In the genomic region with DNA sequence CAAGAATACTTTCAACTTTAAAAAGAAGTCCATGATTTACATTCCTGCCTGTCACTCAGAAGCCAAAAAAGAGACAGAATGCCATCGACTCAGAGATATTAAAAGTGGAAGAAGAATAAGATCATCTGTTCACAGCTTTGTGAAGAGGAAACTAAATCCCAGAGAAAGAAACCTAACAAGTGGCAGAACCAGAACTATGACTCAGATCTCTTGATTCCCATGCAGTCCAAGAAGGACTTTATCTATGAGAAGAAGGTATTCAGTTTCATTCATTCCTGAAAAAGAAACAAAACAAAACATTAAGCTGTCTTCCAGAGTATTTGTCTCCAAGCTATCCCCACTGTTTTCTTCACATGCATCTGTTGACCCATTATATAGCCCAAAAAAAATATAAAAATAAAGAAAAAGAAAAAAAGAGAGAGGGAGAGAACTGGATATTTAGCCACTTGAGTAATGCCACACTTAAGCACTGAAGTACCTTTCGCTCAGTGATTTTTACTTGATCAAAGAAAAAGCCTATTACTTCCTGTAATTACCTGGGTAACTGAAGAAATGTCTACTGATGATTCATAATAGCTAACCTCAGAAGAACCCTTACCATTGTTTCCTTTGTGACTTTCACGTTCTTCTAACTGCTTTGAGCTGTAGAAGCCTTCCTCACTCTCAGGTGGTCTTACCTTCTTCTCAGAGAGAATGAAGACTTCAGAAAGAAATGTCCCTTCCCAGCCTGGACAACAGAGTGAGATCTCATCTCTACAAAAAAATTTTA, we compare ENCODE assay signal across 18 cellular contexts. TPM values are rescaled to one million over a fixed set of nuclear protein-coding genes. Genes with fewer than 3 reads are reported as not detected.
A peak's percentile ranks its signal among the peaks of the same experiment; 100 is the strongest.
DNase-seq lines count a peak whose midpoint lies in the region; ATAC-seq, FAIRE-seq and TF ChIP-seq lines count a peak whose summit lies in the region.
"Had no signal": no experiment of that assay in that cellular context is flagged by ENCODE, and none has a peak within 500 bp of the region (broad histone marks: within the 10 kb centered on the region; RNA-seq: fewer than 3 reads in every experiment).

No MANE protein-coding gene starts in this region.

- H3K9me3 Mint-ChIP-seq in activated T-cell treated with anti-CD3 and anti-CD28 coated beads, Interleukin-2, amount 50 U/mL, for 24 hours: no peaks in the 10 kb centered on the region
- H3K9me3 Mint-ChIP-seq in activated T-helper 17 cell treated with anti-CD3 and anti-CD28 coated beads, Interleukin-2, amount 50 U/mL, for 72 hours: no peaks in the 10 kb centered on the region
- H3K9me3 Mint-ChIP-seq in naive thymus-derived CD8-positive, alpha-beta T cell: peaks cover 0 to 3% (median 0%) of the 10 kb centered on the region in 9 donors

- POLR2A ChIA-PET in naive thymus-derived CD8-positive, alpha-beta T cell (lab: Charles Lee): interaction anchor here (0.7 to 1.0 kb wide), 3 partner anchors 23 to 81 kb away, joined by 3 to 6 read pairs (median 3); a partner anchor contains a TSS

- no peaks in the 10 kb centered on the region for H3K36me3 Mint-ChIP-seq in activated T-cell treated with anti-CD3 and anti-CD28 coated beads, Interleukin-2, amount 50 U/mL, for 24 hours (ENCODE audit: low read depth)
- no peaks in the 10 kb centered on the region for H3K36me3 Mint-ChIP-seq in activated T-helper 17 cell treated with anti-CD3 and anti-CD28 coated beads, Interleukin-2, amount 50 U/mL, for 72 hours (ENCODE audit: low read depth)
- H3K36me3 Mint-ChIP-seq in naive thymus-derived CD8-positive, alpha-beta T cell: peaks cover 0 to 3% (median 0%) of the 10 kb centered on the region in 3 donors
- H3K36me3 Mint-ChIP-seq: CD14-positive monocyte had no signal

- H3K4me1 Mint-ChIP-seq in activated T-cell treated with anti-CD3 and anti-CD28 coated beads, Interleukin-2, amount 50 U/mL, for 24 hours (ENCODE audit: low read depth): peaks cover 24% of the 10 kb centered on the region
- peaks cover 5% of the 10 kb centered on the region for H3K4me1 Mint-ChIP-seq in activated T-helper 17 cell treated with anti-CD3 and anti-CD28 coated beads, Interleukin-2, amount 50 U/mL, for 72 hours
- peaks cover 18 to 21% (median 20%) of the 10 kb centered on the region in 4 donors for H3K4me1 Mint-ChIP-seq in naive thymus-derived CD8-positive, alpha-beta T cell
- H3K4me1 Mint-ChIP-seq: CD14-positive monocyte had no signal

- no peak for FAIRE-seq in H54 (lab: Jason Lieb, UNC)
- FAIRE-seq: A549, HepG2 had no signal

- TF ChIP-seq POLR2A in H54 (IDR thresholded peaks at IDR 0.05; ENCODE audit: low read depth, low read length): no peak

- in situ Hi-C loops in KBM-7 (cut with MboI; ENCODE audit: low pct_unique_long_range_greater_than_20kb, low sequenced_read_pairs): no loop called here

- DNase-seq in activated T-cell treated with anti-CD3 and anti-CD28 coated beads, Interleukin-2, amount 50 U/mL, for 24 hours: no peak
- DNase-seq in activated T-cell treated with anti-CD3 and anti-CD28 coated beads for 4 hours (no peak), DMS53 treated with DMSO at 0.1 percent for 48 hours (lab: John Stamatoyannopoulos, UW; ENCODE audit: unreplicated experiment) (peak; percentile 36), COR-L47 (lab: John Stamatoyannopoulos, UW) (no peak), KBM-7 (no peak), H54 (ENCODE audit: insufficient read length, low spot score) (no peak)
- no peak for DNase-seq in naive thymus-derived CD8-positive, alpha-beta T cell
- DNase-seq: H7, MM.1S, NCI-H1105 treated with DMSO at 0.1 percent for 48 hours, NCI-H1930, NCI-H510A had no signal

- no peaks in the 10 kb centered on the region for H3K27me3 Mint-ChIP-seq in activated T-cell treated with anti-CD3 and anti-CD28 coated beads, Interleukin-2, amount 50 U/mL, for 24 hours
- peaks cover 13% of the 10 kb centered on the region for H3K27me3 Mint-ChIP-seq in activated T-helper 17 cell treated with anti-CD3 and anti-CD28 coated beads, Interleukin-2, amount 50 U/mL, for 72 hours
- peaks cover 0 to 6% (median 2%) of the 10 kb centered on the region in 5 donors for H3K27me3 Mint-ChIP-seq in naive thymus-derived CD8-positive, alpha-beta T cell

- H3K27ac Mint-ChIP-seq in activated T-cell treated with anti-CD3 and anti-CD28 coated beads, Interleukin-2, amount 50 U/mL, for 24 hours: peak overlapping the region; percentile 40
- no peak overlapping the region for H3K27ac Mint-ChIP-seq in activated T-helper 17 cell treated with anti-CD3 and anti-CD28 coated beads, Interleukin-2, amount 50 U/mL, for 72 hours
- peak overlapping the region in 2 of 10 donors; percentile 10 to 23 for H3K27ac Mint-ChIP-seq in naive thymus-derived CD8-positive, alpha-beta T cell
- H3K27ac Mint-ChIP-seq: CD14-positive monocyte had no signal

- no peak overlapping the region for H3K4me3 Mint-ChIP-seq in activated T-cell treated with anti-CD3 and anti-CD28 coated beads, Interleukin-2, amount 50 U/mL, for 24 hours
- no peak overlapping the region for H3K4me3 Mint-ChIP-seq in activated T-helper 17 cell treated with anti-CD3 and anti-CD28 coated beads, Interleukin-2, amount 50 U/mL, for 72 hours
- peak overlapping the region in 1 of 10 donors; percentile 31 for H3K4me3 Mint-ChIP-seq in naive thymus-derived CD8-positive, alpha-beta T cell
- H3K4me3 Mint-ChIP-seq: CD14-positive monocyte had no signal

- peak; percentile 84 for ATAC-seq in activated T-helper 17 cell treated with anti-CD3 and anti-CD28 coated beads, Interleukin-2, amount 50 U/mL, for 72 hours (replicated peaks)
- peak; percentile 63 to 77 for ATAC-seq in naive thymus-derived CD8-positive, alpha-beta T cell
- ATAC-seq: A549, HepG2, Panc1, Right ventricle myocardium inferior had no signal

RNA-seq across cellular contexts. Expression of a gene that starts 17.7 kb away (rescaled TPM):
- total RNA-seq in activated T-helper 17 cell treated with anti-CD3 and anti-CD28 coated beads, Interleukin-2, amount 50 U/mL, for 72 hours: not detected
- not detected for total RNA-seq in naive thymus-derived CD8-positive, alpha-beta T cell
- not detected for polyA plus RNA-seq in naive thymus-derived CD8-positive, alpha-beta T cell
- total RNA-seq: H7, HepG2, Right ventricle myocardium inferior had no signal
- polyA plus RNA-seq: A549, CD14-positive monocyte, HepG2 had no signal
